ENCODE assay signal across 22 cellular contexts in the genomic region with DNA sequence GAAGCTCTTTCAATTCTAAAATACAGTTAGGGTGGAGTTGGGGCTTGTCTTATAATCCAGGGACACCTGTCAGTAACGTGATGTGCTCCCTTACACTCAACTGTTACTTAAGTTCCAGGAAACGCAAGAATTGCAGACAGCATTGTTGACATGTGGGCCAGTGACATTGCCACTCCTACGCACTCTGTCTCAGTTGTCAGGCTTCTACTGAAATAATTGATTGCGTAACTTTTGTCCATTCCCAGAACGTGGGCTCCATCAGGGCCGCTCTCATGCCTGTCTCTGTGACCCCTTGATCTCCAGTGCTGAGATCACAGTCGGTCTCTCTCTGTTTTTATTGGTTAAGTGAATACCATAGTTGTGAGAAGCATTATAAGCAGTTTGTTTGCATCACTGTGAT.
"Had no signal": no experiment of that assay in that cellular context is flagged by ENCODE, and none has a peak within 500 bp of the region (broad histone marks: within the 10 kb centered on the region; RNA-seq: fewer than 3 reads in every experiment).

No MANE protein-coding gene starts in this region.

- H3K4me1 ChIP-seq: Peyer's patch, SJCRH30 had no signal

- H3K27ac ChIP-seq: Peyer's patch, RWPE1, SJCRH30 had no signal

- H3K36me3 ChIP-seq: Peyer's patch, SJCRH30 had no signal

- H3K27me3 ChIP-seq: Peyer's patch, SJCRH30 had no signal

- H3K9ac ChIP-seq: SK-N-SH had no signal

- DNase-seq: activated CD4-positive, alpha-beta T cell treated with anti-CD3 and anti-CD28 coated beads for 4 hours; activated CD8-positive, alpha-beta memory T cell treated with anti-CD3 and anti-CD28 coated beads, Interleukin-2, amount 50 U/mL, for 48 hours; activated CD8-positive, alpha-beta T cell treated with anti-CD3 and anti-CD28 coated beads for 36 hours; activated naive CD4-positive, alpha-beta T cell treated with anti-CD3 and anti-CD28 coated beads, Interleukin-2, amount 50 U/mL, for 16 hours; activated naive CD8-positive, alpha-beta T cell treated with anti-CD3 and anti-CD28 coated beads, Interleukin-2, amount 10 ng/mL, durations not matched to agents 7 days and 5 days; activated T-cell treated with anti-CD3 and anti-CD28 coated beads, Interleukin-2, amount 50 U/mL, for 1 hour; aorta; Karpas-422; NCI-H1105; NCI-H1436 treated with DMSO at 0.1 percent for 48 hours; NCI-H187; NCI-H2081; NCI-H345; NCI-H510A; NCI-H69; NK-92 treated with Interleukin-12 subunit alpha and Interleukin-12 subunit beta, amount 100 ng/mL, for 24 hours; Peyer's patch; Right ventricle myocardium superior; SJCRH30; SK-N-SH; SW 1271 had no signal

- H3K9me3 ChIP-seq: Peyer's patch, SJCRH30, SK-N-SH had no signal

- H3K4me2 ChIP-seq: SK-N-SH had no signal

- H3K4me3 ChIP-seq: Peyer's patch, SJCRH30 had no signal
